ENCODE assay signal across 9 cellular contexts in the genomic region with DNA sequence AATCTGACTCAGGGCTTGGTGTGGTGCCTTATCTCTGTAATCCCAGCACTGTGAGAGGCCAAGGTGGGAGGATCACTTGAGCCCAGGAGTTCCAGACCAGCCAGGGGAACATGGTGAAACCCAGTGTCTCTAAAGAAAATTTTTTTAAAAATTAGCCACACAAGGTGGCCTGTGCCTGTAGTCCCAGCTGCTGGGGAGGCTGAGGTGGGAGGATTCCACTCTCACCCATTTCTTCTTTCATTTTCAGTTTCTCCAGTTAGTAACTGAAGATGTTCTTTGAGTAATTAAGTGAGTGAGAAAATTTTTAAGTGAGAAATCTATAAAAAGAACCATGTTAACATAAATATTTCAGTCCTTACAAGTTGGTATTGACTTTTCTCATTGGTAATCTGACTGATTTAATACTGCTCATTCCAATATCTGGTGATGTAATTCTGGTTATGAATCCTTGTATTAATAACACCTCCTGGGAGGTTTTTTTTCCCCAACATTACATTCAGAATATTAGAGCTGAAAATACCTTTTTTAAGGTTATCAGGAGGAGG. TPM values are rescaled to one million over a fixed set of nuclear protein-coding genes. Genes with fewer than 3 reads are reported as not detected.
DNase-seq lines count a peak whose midpoint lies in the region; ATAC-seq lines count a peak whose summit lies in the region.
"Had no signal": no experiment of that assay in that cellular context is flagged by ENCODE, and none has a peak within 500 bp of the region (broad histone marks: within the 10 kb centered on the region; RNA-seq: fewer than 3 reads in every experiment).

No MANE protein-coding gene starts in this region.

- no peak overlapping the region for H3K4me3 Mint-ChIP-seq in memory B cell

- H3K4me1 Mint-ChIP-seq in memory B cell, result peaks cover 17% of the 10 kb centered on the region

- no peak for DNase-seq in memory B cell (ENCODE audit: low spot score in 2 of 2)
- DNase-seq in D341Med (ENCODE audit: low spot score), result no peak
- no peak for DNase-seq in 8988T
- DNase-seq in left lobe of liver (ENCODE audit: low spot score), result no peak
- DNase-seq in activated gamma-delta T cell treated with Interleukin-2 at 50 U/mL for 16 hours, result no peak
- DNase-seq: left cardiac atrium had no signal

- H3K9me3 Mint-ChIP-seq in memory B cell, result no peaks in the 10 kb centered on the region

- H3K36me3 Mint-ChIP-seq in memory B cell, result peaks cover 18% of the 10 kb centered on the region

- ATAC-seq in GM18861 (IDR thresholded peaks at IDR 0.05; ENCODE audit: unreplicated experiment), result peak; percentile 83
- ATAC-seq in GM21619 (IDR thresholded peaks at IDR 0.05; ENCODE audit: unreplicated experiment), result peak; percentile 85
- ATAC-seq in HG03565 (IDR thresholded peaks at IDR 0.05; ENCODE audit: unreplicated experiment), result peak; percentile 78
- peak; percentile 64 for ATAC-seq in memory B cell (ENCODE audit: low read depth)
- ATAC-seq in left lobe of liver, result no peak
- ATAC-seq: left cardiac atrium had no signal

- H3K27ac Mint-ChIP-seq in memory B cell, result no peak overlapping the region

- no peaks in the 10 kb centered on the region for H3K27me3 Mint-ChIP-seq in memory B cell

RNA-seq across cellular contexts. Expression of gene METTL3, which starts 6.1 kb away (rescaled TPM):
- 13.4 TPM for total RNA-seq in left lobe of liver

RNA-seq across cellular contexts. Expression of gene SALL2, which starts 21.1 kb away (rescaled TPM):
- 0.68 TPM for total RNA-seq in left lobe of liver

RNA-seq across cellular contexts. Expression of gene TOX4, which starts 28.1 kb away (rescaled TPM):
- total RNA-seq in left lobe of liver, result 28.0 TPM

RNA-seq across cellular contexts. Expression of gene RAB2B, which starts 28.3 kb away (rescaled TPM):
- total RNA-seq in left lobe of liver, result 7.1 TPM

RNA-seq across cellular contexts. Expression of gene CHD8, which starts 49.2 kb away (rescaled TPM):
- 23.4 TPM for total RNA-seq in left lobe of liver
